2 cellular contexts compared by ENCODE assay signal in genomic region chr2:216064014-216064630, GRCh38.
TF ChIP-seq lines count a peak whose summit lies in the region.

No MANE protein-coding gene starts in this region.

TF ChIP-seq in HEK293, 187 proteins besides CTCF, POLR2A, EP300 and RAD21:
- TF ChIP-seq KLF16 (tag by site-specific recombination; IDR thresholded peaks at IDR 0.05) (no peak), ZNF654 (tag by site-specific recombination; IDR thresholded peaks at IDR 0.05; ENCODE audit: low read depth) (peak; percentile 45)

TF ChIP-seq in K562, 482 proteins besides CTCF, POLR2A, EP300 and RAD21:
- no peak for TF ChIP-seq RBM39 (optimal IDR thresholded peaks at IDR 0.05; ENCODE audit: low read depth, low read length)
- no peak for TF ChIP-seq ZNF239 (CRISPR knock-in tag; IDR thresholded peaks at IDR 0.05)
